18 cellular contexts compared by ENCODE assay signal in genomic region chr13:44120814-44121505, GRCh38.
DNase-seq lines count a peak whose midpoint lies in the region; ATAC-seq and TF ChIP-seq lines count a peak whose summit lies in the region.
"Had no signal": no experiment of that assay in that cellular context is flagged by ENCODE, and none has a peak within 500 bp of the region (broad histone marks: within the 10 kb centered on the region; RNA-seq: fewer than 3 reads in every experiment).

No MANE protein-coding gene starts in this region.

- H3K27me3 Mint-ChIP-seq in GM23338 (ENCODE audit: insufficient read depth, low read depth, poor library complexity), result peaks cover 2% of the 10 kb centered on the region
- H3K27me3 Mint-ChIP-seq: CD4-positive, alpha-beta memory T cell had no signal

- H4K20me1 ChIP-seq in GM23338 (replicated peaks; ENCODE audit: insufficient read depth), result no peaks in the 10 kb centered on the region

- H3K4me2 ChIP-seq in GM23338, result no peak overlapping the region
- H3K4me2 ChIP-seq: KMS-11, SK-N-SH had no signal

- no peak overlapping the region for H3K4me3 Mint-ChIP-seq in GM23338
- H3K4me3 Mint-ChIP-seq: CD4-positive, alpha-beta memory T cell; H9 had no signal

- H3K4me1 ChIP-seq in GM23338 (ENCODE audit: insufficient read depth), result peaks cover 15% of the 10 kb centered on the region

- H3K4me3 ChIP-seq in GM23338, result no peak overlapping the region
- no peak overlapping the region for H3K4me3 ChIP-seq in coronary artery
- H3K4me3 ChIP-seq: Peyer's patch had no signal

- 0 out of 2 replicates have a peak, but pooled peaks cover 8% of the 10 kb centered on the region for H3K9me2 ChIP-seq in GM23338 (ENCODE audit: insufficient read depth)
- H3K9me2 ChIP-seq: SK-N-SH had no signal

- no peaks in the 10 kb centered on the region for H3K27me3 ChIP-seq in GM23338 (ENCODE audit: insufficient read depth)
- H3K27me3 ChIP-seq: Peyer's patch had no signal

- ATAC-seq in GM23338 (no peak), sciatic nerve (peak; percentile 85)
- ATAC-seq: Right ventricle myocardium inferior had no signal

- no peaks in the 10 kb centered on the region for H3K79me2 ChIP-seq in GM23338 (replicated peaks; ENCODE audit: insufficient read depth)

- no peaks in the 10 kb centered on the region for H3F3A ChIP-seq in GM23338 (replicated peaks; ENCODE audit: low read depth)

- no peak overlapping the region for H3K27ac ChIP-seq in GM23338 (ENCODE audit: low read depth)
- H3K27ac ChIP-seq in coronary artery, result peak overlapping the region; percentile 36 to 57
- H3K27ac ChIP-seq: KMS-11, Peyer's patch had no signal

- peak overlapping the region; percentile 15; the same call in 1 of the 2 replicates for H2AFZ ChIP-seq in GM23338

- H3K27ac Mint-ChIP-seq in GM23338, result no peak overlapping the region
- H3K27ac Mint-ChIP-seq: CD4-positive, alpha-beta memory T cell; H9 had no signal

- intact Hi-C loops in sciatic nerve (cut with DNase I), result no loop called here

- peaks cover 12% of the 10 kb centered on the region; the same call in 1 of the 3 replicates for H3K9me3 Mint-ChIP-seq in GM23338

- peaks cover 4% of the 10 kb centered on the region; the same call in 2 of the 3 replicates for H3K36me3 Mint-ChIP-seq in GM23338 (ENCODE audit: low read depth)
- H3K36me3 Mint-ChIP-seq: CD4-positive, alpha-beta memory T cell had no signal

- no peak for DNase-seq in GM23338 (ENCODE audit: low spot score)
- no peak for DNase-seq in coronary artery (ENCODE audit: low spot score)
- DNase-seq in left kidney (ENCODE audit: low read depth, low spot score), result peak; percentile 26
- no peak for DNase-seq in sciatic nerve (ENCODE audit: low spot score)
- no peak for DNase-seq in middle frontal gyrus (ENCODE audit: extremely low spot score, low spot score)
- DNase-seq in LoVo (ENCODE audit: low spot score), result no peak
- no peak for DNase-seq in hepatic stellate cell (ENCODE audit: low spot score)
- DNase-seq in T-helper 9 cell, result no peak
- DNase-seq: CD4-positive, alpha-beta memory T cell; H9; NCI-H1436; NCI-H2029 treated with DMSO at 0.1 percent for 48 hours; NCI-H2171; NK-92 treated with Interleukin-12 subunit alpha and Interleukin-12 subunit beta, amount 100 ng/mL, for 24 hours; Peyer's patch; SK-N-SH had no signal

- peaks cover 27% of the 10 kb centered on the region for H3K4me1 Mint-ChIP-seq in GM23338

- peaks cover 5% of the 10 kb centered on the region for H3K36me3 ChIP-seq in GM23338 (ENCODE audit: insufficient read depth)
- H3K36me3 ChIP-seq: Peyer's patch had no signal

- no peak for TF ChIP-seq CTCF in GM23338 (conservative IDR thresholded peaks at IDR 0.05; ENCODE audit: low read depth in 2 of 2)
- no peak for TF ChIP-seq CTCF in coronary artery (IDR thresholded peaks at IDR 0.05)

TF ChIP-seq in GM23338, 12 proteins besides CTCF, POLR2A, EP300 and RAD21 (continues in another document):
- TF ChIP-seq, protein P1, sequence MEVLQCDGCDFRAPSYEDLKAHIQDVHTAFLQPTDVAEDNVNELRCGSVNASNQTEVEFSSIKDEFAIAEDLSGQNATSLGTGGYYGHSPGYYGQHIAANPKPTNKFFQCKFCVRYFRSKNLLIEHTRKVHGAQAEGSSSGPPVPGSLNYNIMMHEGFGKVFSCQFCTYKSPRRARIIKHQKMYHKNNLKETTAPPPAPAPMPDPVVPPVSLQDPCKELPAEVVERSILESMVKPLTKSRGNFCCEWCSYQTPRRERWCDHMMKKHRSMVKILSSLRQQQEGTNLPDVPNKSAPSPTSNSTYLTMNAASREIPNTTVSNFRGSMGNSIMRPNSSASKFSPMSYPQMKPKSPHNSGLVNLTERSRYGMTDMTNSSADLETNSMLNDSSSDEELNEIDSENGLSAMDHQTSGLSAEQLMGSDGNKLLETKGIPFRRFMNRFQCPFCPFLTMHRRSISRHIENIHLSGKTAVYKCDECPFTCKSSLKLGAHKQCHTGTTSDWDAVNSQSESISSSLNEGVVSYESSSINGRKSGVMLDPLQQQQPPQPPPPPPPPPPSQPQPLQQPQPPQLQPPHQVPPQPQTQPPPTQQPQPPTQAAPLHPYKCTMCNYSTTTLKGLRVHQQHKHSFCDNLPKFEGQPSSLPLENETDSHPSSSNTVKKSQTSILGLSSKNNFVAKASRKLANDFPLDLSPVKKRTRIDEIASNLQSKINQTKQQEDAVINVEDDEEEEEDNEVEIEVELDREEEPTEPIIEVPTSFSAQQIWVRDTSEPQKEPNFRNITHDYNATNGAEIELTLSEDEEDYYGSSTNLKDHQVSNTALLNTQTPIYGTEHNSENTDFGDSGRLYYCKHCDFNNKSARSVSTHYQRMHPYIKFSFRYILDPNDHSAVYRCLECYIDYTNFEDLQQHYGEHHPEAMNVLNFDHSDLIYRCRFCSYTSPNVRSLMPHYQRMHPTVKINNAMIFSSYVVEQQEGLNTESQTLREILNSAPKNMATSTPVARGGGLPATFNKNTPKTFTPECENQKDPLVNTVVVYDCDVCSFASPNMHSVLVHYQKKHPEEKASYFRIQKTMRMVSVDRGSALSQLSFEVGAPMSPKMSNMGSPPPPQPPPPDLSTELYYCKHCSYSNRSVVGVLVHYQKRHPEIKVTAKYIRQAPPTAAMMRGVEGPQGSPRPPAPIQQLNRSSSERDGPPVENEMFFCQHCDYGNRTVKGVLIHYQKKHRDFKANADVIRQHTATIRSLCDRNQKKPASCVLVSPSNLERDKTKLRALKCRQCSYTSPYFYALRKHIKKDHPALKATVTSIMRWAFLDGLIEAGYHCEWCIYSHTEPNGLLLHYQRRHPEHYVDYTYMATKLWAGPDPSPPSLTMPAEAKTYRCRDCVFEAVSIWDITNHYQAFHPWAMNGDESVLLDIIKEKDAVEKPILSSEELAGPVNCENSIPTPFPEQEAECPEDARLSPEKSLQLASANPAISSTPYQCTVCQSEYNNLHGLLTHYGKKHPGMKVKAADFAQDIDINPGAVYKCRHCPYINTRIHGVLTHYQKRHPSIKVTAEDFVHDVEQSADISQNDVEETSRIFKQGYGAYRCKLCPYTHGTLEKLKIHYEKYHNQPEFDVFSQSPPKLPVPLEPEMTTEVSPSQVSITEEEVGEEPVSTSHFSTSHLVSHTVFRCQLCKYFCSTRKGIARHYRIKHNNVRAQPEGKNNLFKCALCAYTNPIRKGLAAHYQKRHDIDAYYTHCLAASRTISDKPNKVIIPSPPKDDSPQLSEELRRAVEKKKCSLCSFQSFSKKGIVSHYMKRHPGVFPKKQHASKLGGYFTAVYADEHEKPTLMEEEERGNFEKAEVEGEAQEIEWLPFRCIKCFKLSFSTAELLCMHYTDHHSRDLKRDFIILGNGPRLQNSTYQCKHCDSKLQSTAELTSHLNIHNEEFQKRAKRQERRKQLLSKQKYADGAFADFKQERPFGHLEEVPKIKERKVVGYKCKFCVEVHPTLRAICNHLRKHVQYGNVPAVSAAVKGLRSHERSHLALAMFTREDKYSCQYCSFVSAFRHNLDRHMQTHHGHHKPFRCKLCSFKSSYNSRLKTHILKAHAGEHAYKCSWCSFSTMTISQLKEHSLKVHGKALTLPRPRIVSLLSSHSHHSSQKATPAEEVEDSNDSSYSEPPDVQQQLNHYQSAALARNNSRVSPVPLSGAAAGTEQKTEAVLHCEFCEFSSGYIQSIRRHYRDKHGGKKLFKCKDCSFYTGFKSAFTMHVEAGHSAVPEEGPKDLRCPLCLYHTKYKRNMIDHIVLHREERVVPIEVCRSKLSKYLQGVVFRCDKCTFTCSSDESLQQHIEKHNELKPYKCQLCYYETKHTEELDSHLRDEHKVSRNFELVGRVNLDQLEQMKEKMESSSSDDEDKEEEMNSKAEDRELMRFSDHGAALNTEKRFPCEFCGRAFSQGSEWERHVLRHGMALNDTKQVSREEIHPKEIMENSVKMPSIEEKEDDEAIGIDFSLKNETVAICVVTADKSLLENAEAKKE (CRISPR knock-in tag; IDR thresholded peaks at IDR 0.05), result no peak
- no peak for TF ChIP-seq EZH2phosphoT487 (IDR thresholded peaks at IDR 0.05; ENCODE audit: unreplicated experiment)
- TF ChIP-seq POLR2AphosphoS5 (IDR thresholded peaks at IDR 0.05; ENCODE audit: low read depth), result no peak
- no peak for TF ChIP-seq REST (IDR thresholded peaks at IDR 0.05; ENCODE audit: unreplicated experiment)
- no peak for TF ChIP-seq ZNF114 (CRISPR knock-in tag; IDR thresholded peaks at IDR 0.05)
- TF ChIP-seq CREB1 (CRISPR knock-in tag; IDR thresholded peaks at IDR 0.05; ENCODE audit: low read depth), result no peak
- no peak for TF ChIP-seq ZNF331 (CRISPR knock-in tag; IDR thresholded peaks at IDR 0.05; ENCODE audit: low read depth)
- no peak for TF ChIP-seq EZH2 (IDR thresholded peaks at IDR 0.05; ENCODE audit: low read depth, unreplicated experiment)
- TF ChIP-seq STAT1 (IDR thresholded peaks at IDR 0.05; ENCODE audit: unreplicated experiment), result no peak
